1 cellular context compared by ENCODE assay signal in genomic region chrX:124344246-124344645, GRCh38.
TF ChIP-seq lines count a peak whose summit lies in the region.

No MANE protein-coding gene starts in this region.

TF ChIP-seq in HepG2, 621 proteins besides CTCF, POLR2A, EP300 and RAD21:
- no peak for TF ChIP-seq SMAD3 (CRISPR knock-in tag; IDR thresholded peaks at IDR 0.05)
- no peak for TF ChIP-seq ASH2L (IDR thresholded peaks at IDR 0.05; ENCODE audit: insufficient read length, low read depth, low read length)
- no peak for TF ChIP-seq YEATS2 (CRISPR knock-in tag; IDR thresholded peaks at IDR 0.05; ENCODE audit: borderline replicate concordance)
- TF ChIP-seq AHDC1 (CRISPR knock-in tag; IDR thresholded peaks at IDR 0.05; ENCODE audit: borderline replicate concordance), result no peak
- no peak for TF ChIP-seq KDM4B (CRISPR knock-in tag; IDR thresholded peaks at IDR 0.05)
- TF ChIP-seq ZNF800 (CRISPR knock-in tag; IDR thresholded peaks at IDR 0.05), result no peak
- TF ChIP-seq TCF7L2 (IDR thresholded peaks at IDR 0.05; ENCODE audit: low read depth, low read length), result no peak
- no peak for TF ChIP-seq PRDM4 (CRISPR knock-in tag; IDR thresholded peaks at IDR 0.05; ENCODE audit: borderline replicate concordance)
- TF ChIP-seq MLXIP (CRISPR knock-in tag; IDR thresholded peaks at IDR 0.05; ENCODE audit: borderline replicate concordance), result no peak
- TF ChIP-seq CEBPZ (IDR thresholded peaks at IDR 0.05; ENCODE audit: low read length), result no peak
- TF ChIP-seq DNMT3B (CRISPR knock-in tag; conservative IDR thresholded peaks at IDR 0.05), result no peak
- TF ChIP-seq CREBL2 (CRISPR knock-in tag; IDR thresholded peaks at IDR 0.05; ENCODE audit: borderline replicate concordance), result no peak
- no peak for TF ChIP-seq TBX2 (CRISPR knock-in tag; IDR thresholded peaks at IDR 0.05; ENCODE audit: borderline replicate concordance)
- TF ChIP-seq DNMT1 (CRISPR knock-in tag; IDR thresholded peaks at IDR 0.05), result no peak
- no peak for TF ChIP-seq MYNN (CRISPR knock-in tag; IDR thresholded peaks at IDR 0.05; ENCODE audit: low read depth)
